8 cellular contexts compared by ENCODE assay signal in genomic region chr13:106561551-106562170, GRCh38. TPM values are rescaled to one million over a fixed set of nuclear protein-coding genes. Genes with fewer than 3 reads are reported as not detected.
DNase-seq lines count a peak whose midpoint lies in the region; ATAC-seq, FAIRE-seq and TF ChIP-seq lines count a peak whose summit lies in the region.

No MANE protein-coding gene starts in this region.

- no peak overlapping the region for H2AFZ ChIP-seq in HepG2 (ENCODE audit: low read length)

- H3K4me1 Mint-ChIP-seq in activated CD4-positive, alpha-beta T cell treated with anti-CD3 and anti-CD28 coated beads, Interleukin-2, amount 10 ng/mL, durations not matched to agents 7 days and 5 days: peaks cover 59% of the 10 kb centered on the region
- peaks cover 52% of the 10 kb centered on the region for H3K4me1 Mint-ChIP-seq in activated T-helper 2 cell treated with anti-CD3 and anti-CD28 coated beads, Interferon-gamma antibody, Interleukin-2, Interleukin-4, amounts not matched to agents 10 μg/mL and 5 μg/mL and 100 μg/mL, durations not matched to agents 14 hours and 24 hours and 36 hours (ENCODE audit: low read depth)
- peaks cover 43 to 66% of the 10 kb centered on the region in 2 donors for H3K4me1 Mint-ChIP-seq in stimulated activated naive B cell treated with anti-CD40 and anti-IgM and Interleukin-4, amounts not matched to agents 10 μg/mL and 1 μg/mL and 100 μg/mL, for 72 hours

- CTCF ChIA-PET in activated CD4-positive, alpha-beta T cell treated with anti-CD3 and anti-CD28 coated beads, Interleukin-2, amount 10 ng/mL, durations not matched to agents 7 days and 5 days (lab: Charles Lee): interaction anchor here (2.4 kb wide), 1 partner anchor 25 kb away, joined by 9 read pairs; no protein-coding TSS in a partner anchor
- CTCF ChIA-PET in HepG2 (lab: Yijun Ruan, JAX; ENCODE audit: low intra/inter-chr PET ratio, low total read pairs): no interaction called here

- H3K9ac ChIP-seq in HepG2 (ENCODE audit: insufficient read depth, low read depth, low read length): no peak overlapping the region

- no peaks in the 10 kb centered on the region for H3K9me3 Mint-ChIP-seq in activated CD4-positive, alpha-beta T cell treated with anti-CD3 and anti-CD28 coated beads, Interleukin-2, amount 10 ng/mL, durations not matched to agents 7 days and 5 days
- H3K9me3 Mint-ChIP-seq in activated T-helper 2 cell treated with anti-CD3 and anti-CD28 coated beads, Interferon-gamma antibody, Interleukin-2, Interleukin-4, amounts not matched to agents 10 μg/mL and 5 μg/mL and 100 μg/mL, durations not matched to agents 14 hours and 24 hours and 36 hours: no peaks in the 10 kb centered on the region
- no peaks in the 10 kb centered on the region for H3K9me3 Mint-ChIP-seq in stimulated activated naive B cell treated with anti-CD40 and anti-IgM and Interleukin-4, amounts not matched to agents 10 μg/mL and 1 μg/mL and 100 μg/mL, for 72 hours

- TF ChIP-seq POLR2A in HepG2 (IDR thresholded peaks at IDR 0.05; ENCODE audit: insufficient read depth in 1 of 2, low read depth in 2 of 2, low read length in 2 of 2): no peak

- POLR2A ChIA-PET in activated CD4-positive, alpha-beta T cell treated with anti-CD3 and anti-CD28 coated beads, Interleukin-2, amount 10 ng/mL, durations not matched to agents 7 days and 5 days (lab: Charles Lee): no interaction called here
- POLR2A ChIA-PET in HepG2 (lab: Yijun Ruan, JAX): no interaction called here

- no peak for FAIRE-seq in HepG2 (lab: Jason Lieb, UNC)

- TF ChIP-seq EP300 in HepG2 (IDR thresholded peaks at IDR 0.05; ENCODE audit: low read depth in 2 of 2, low read length in 2 of 2): no peak
- TF ChIP-seq EP300 in HepG2 (CRISPR knock-in tag; IDR thresholded peaks at IDR 0.05; ENCODE audit: borderline replicate concordance): no peak

- H3K36me3 ChIP-seq in HepG2 (replicated peaks in 1 of 2; ENCODE audit: control insufficient read depth in 1 of 2, insufficient read depth in 2 of 2, low read length in 2 of 2): peaks cover 10 to 23% of the 10 kb centered on the region in 2 experiments
- H3K36me3 ChIP-seq in SJCRH30: peaks cover 49% of the 10 kb centered on the region

- no peak for TF ChIP-seq CTCF in HepG2 (CRISPR knock-in tag; IDR thresholded peaks at IDR 0.05)

- no peak for TF ChIP-seq RAD21 in HepG2 (CRISPR knock-in tag; IDR thresholded peaks at IDR 0.05)

- H3K27ac Mint-ChIP-seq in activated CD4-positive, alpha-beta T cell treated with anti-CD3 and anti-CD28 coated beads, Interleukin-2, amount 10 ng/mL, durations not matched to agents 7 days and 5 days: no peak overlapping the region
- peak overlapping the region; percentile 72 for H3K27ac Mint-ChIP-seq in activated T-helper 2 cell treated with anti-CD3 and anti-CD28 coated beads, Interferon-gamma antibody, Interleukin-2, Interleukin-4, amounts not matched to agents 10 μg/mL and 5 μg/mL and 100 μg/mL, durations not matched to agents 14 hours and 24 hours and 36 hours
- peak overlapping the region; percentile 65 for H3K27ac Mint-ChIP-seq in stimulated activated naive B cell treated with anti-CD40 and anti-IgM and Interleukin-4, amounts not matched to agents 10 μg/mL and 1 μg/mL and 100 μg/mL, for 72 hours

- no peaks in the 10 kb centered on the region for H3K27me3 Mint-ChIP-seq in activated CD4-positive, alpha-beta T cell treated with anti-CD3 and anti-CD28 coated beads, Interleukin-2, amount 10 ng/mL, durations not matched to agents 7 days and 5 days
- no peaks in the 10 kb centered on the region for H3K27me3 Mint-ChIP-seq in activated T-helper 2 cell treated with anti-CD3 and anti-CD28 coated beads, Interferon-gamma antibody, Interleukin-2, Interleukin-4, amounts not matched to agents 10 μg/mL and 5 μg/mL and 100 μg/mL, durations not matched to agents 14 hours and 24 hours and 36 hours (ENCODE audit: low read depth)
- no peaks in the 10 kb centered on the region for H3K27me3 Mint-ChIP-seq in stimulated activated naive B cell treated with anti-CD40 and anti-IgM and Interleukin-4, amounts not matched to agents 10 μg/mL and 1 μg/mL and 100 μg/mL, for 72 hours

- peak; percentile 81 for ATAC-seq in HG03354 (IDR thresholded peaks at IDR 0.05; ENCODE audit: poor library complexity, severe bottlenecking, unreplicated experiment)
- ATAC-seq in HepG2: peak; percentile 45; the same call in 2 of the 3 replicates
- ATAC-seq in stimulated activated naive B cell treated with anti-CD40 and anti-IgM and Interleukin-4, amounts not matched to agents 10 μg/mL and 1 μg/mL and 100 μg/mL, for 72 hours (replicated peaks): peak; percentile 99

- H3K9me3 ChIP-seq in HepG2 (ENCODE audit: low read length) (no peaks in the 10 kb centered on the region), SJCRH30 (replicated peaks) (no peaks in the 10 kb centered on the region)

- no peak overlapping the region for H3K4me3 ChIP-seq in HepG2 (replicated peaks in 1 of 3; ENCODE audit: insufficient read depth in 1 of 3, low read depth in 2 of 3, low read length in 3 of 3)
- H3K4me3 ChIP-seq in SJCRH30: no peak overlapping the region

- peaks cover 67% of the 10 kb centered on the region for H4K20me1 ChIP-seq in HepG2 (ENCODE audit: insufficient read depth, low read length)

- no TSS peak for BruUV-seq in HepG2 (replicated peaks; lab: Mats Ljungman, UMichigan)

- in situ Hi-C loops in HepG2 (cut with HindIII; ENCODE audit: extremely low pct_ligation_motif_present, low pct_unique_long_range_greater_than_20kb): no loop called here

- intact Hi-C loops in activated T-helper 2 cell treated with anti-CD3 and anti-CD28 coated beads, Interferon-gamma antibody, Interleukin-2, Interleukin-4, amounts not matched to agents 10 μg/mL and 5 μg/mL and 100 μg/mL, durations not matched to agents 14 hours and 24 hours and 36 hours (cut with micrococcal nuclease): loop anchor here (1.0 kb wide), 1 partner anchor 26 kb away; the partner anchor contains the start of gene EFNB2
- intact Hi-C loops in HepG2 (cut with micrococcal nuclease; ENCODE audit: unreplicated experiment): loop anchor here (2.0 to 10.0 kb wide), 2 partner anchors 59 to 113 kb away; no protein-coding TSS in a partner anchor

- peak; percentile 12 for DNase-seq in activated CD4-positive, alpha-beta T cell treated with anti-CD3 and anti-CD28 coated beads for 1 hour
- no peak for DNase-seq in activated CD4-positive, alpha-beta T cell treated with anti-CD3 and anti-CD28 coated beads, Interleukin-2, amount 10 ng/mL, durations not matched to agents 7 days and 5 days
- no peak for DNase-seq in activated T-helper 2 cell treated with anti-CD3 and anti-CD28 coated beads, Interferon-gamma antibody, Interleukin-2, Interleukin-4, amounts not matched to agents 10 μg/mL and 5 μg/mL and 100 μg/mL, durations not matched to agents 14 hours and 24 hours and 36 hours (ENCODE audit: low spot score)
- DNase-seq in HepG2 (ENCODE audit: low spot score) (no peak), D341Med (ENCODE audit: low spot score) (no peak), SJCRH30 (no peak)
- peak; percentile 54 for DNase-seq in stimulated activated naive B cell treated with anti-CD40 and anti-IgM and Interleukin-4, amounts not matched to agents 10 μg/mL and 1 μg/mL and 100 μg/mL, for 72 hours

- H3K27me3 ChIP-seq in HepG2 (ENCODE audit: control insufficient read depth in 1 of 2, insufficient read depth in 2 of 2, low read length in 2 of 2) (no peaks in the 10 kb centered on the region; a peak in 1 of 5 replicates), SJCRH30 (no peaks in the 10 kb centered on the region)

- peaks cover 95% of the 10 kb centered on the region for H3K79me2 ChIP-seq in HepG2 (ENCODE audit: insufficient read depth, low read length)

- H3K36me3 Mint-ChIP-seq in activated CD4-positive, alpha-beta T cell treated with anti-CD3 and anti-CD28 coated beads, Interleukin-2, amount 10 ng/mL, durations not matched to agents 7 days and 5 days (ENCODE audit: low read depth): peaks cover 45% of the 10 kb centered on the region
- peaks cover 49% of the 10 kb centered on the region for H3K36me3 Mint-ChIP-seq in activated T-helper 2 cell treated with anti-CD3 and anti-CD28 coated beads, Interferon-gamma antibody, Interleukin-2, Interleukin-4, amounts not matched to agents 10 μg/mL and 5 μg/mL and 100 μg/mL, durations not matched to agents 14 hours and 24 hours and 36 hours (ENCODE audit: low read depth)
- H3K36me3 Mint-ChIP-seq in stimulated activated naive B cell treated with anti-CD40 and anti-IgM and Interleukin-4, amounts not matched to agents 10 μg/mL and 1 μg/mL and 100 μg/mL, for 72 hours: peaks cover 21 to 41% of the 10 kb centered on the region in 2 donors

- H3K4me3 Mint-ChIP-seq in activated CD4-positive, alpha-beta T cell treated with anti-CD3 and anti-CD28 coated beads, Interleukin-2, amount 10 ng/mL, durations not matched to agents 7 days and 5 days: no peak overlapping the region
- H3K4me3 Mint-ChIP-seq in activated T-helper 2 cell treated with anti-CD3 and anti-CD28 coated beads, Interferon-gamma antibody, Interleukin-2, Interleukin-4, amounts not matched to agents 10 μg/mL and 5 μg/mL and 100 μg/mL, durations not matched to agents 14 hours and 24 hours and 36 hours (ENCODE audit: low read depth): peak overlapping the region; percentile 10
- peak overlapping the region; percentile 25 to 47 for H3K4me3 Mint-ChIP-seq in stimulated activated naive B cell treated with anti-CD40 and anti-IgM and Interleukin-4, amounts not matched to agents 10 μg/mL and 1 μg/mL and 100 μg/mL, for 72 hours

- no peak overlapping the region for H3K27ac ChIP-seq in HepG2 (ENCODE audit: extremely low read length, insufficient read depth, low read length)
- no peak overlapping the region for H3K27ac ChIP-seq in SJCRH30

- 95% methylated on average over 6 of the region's 6 CpGs for WGBS in HepG2 (ENCODE audit: low lambda C conversion rate)

- peak overlapping the region; percentile 18; the same call in 1 of the 2 replicates for H3K4me2 ChIP-seq in HepG2 (ENCODE audit: low read depth, low read length)

- H3K4me1 ChIP-seq in HepG2 (ENCODE audit: insufficient read depth, low read length): peaks cover 39% of the 10 kb centered on the region
- peaks cover 15% of the 10 kb centered on the region for H3K4me1 ChIP-seq in SJCRH30

RNA-seq across cellular contexts. Expression of gene ARGLU1, which starts 6.3 kb away (rescaled TPM):
- total RNA-seq in activated CD4-positive, alpha-beta T cell treated with anti-CD3 and anti-CD28 coated beads, Interleukin-2, amount 10 ng/mL, durations not matched to agents 7 days and 5 days: 100 to 1,000 TPM; 119 to 132 TPM
- 90.4 and 92.7 TPM in 2 replicates for total RNA-seq in activated T-helper 2 cell treated with anti-CD3 and anti-CD28 coated beads, Interferon-gamma antibody, Interleukin-2, Interleukin-4, amounts not matched to agents 10 μg/mL and 5 μg/mL and 100 μg/mL, durations not matched to agents 14 hours and 24 hours and 36 hours
- total RNA-seq in HepG2 (2016; rRNA removed; fragmentation: Illumina TruSeq; extraction: Trizol): 27.2 and 47.1 TPM in 2 replicates
- total RNA-seq in HepG2 (2016; cell fraction: cytosol; rRNA removed; fragmentation: Illumina TruSeq; extraction: Trizol; ENCODE audit: low read depth): 11.8 and 17.4 TPM in 2 replicates
- 25.5 and 51.3 TPM in 2 replicates for total RNA-seq in HepG2 (2016; cell fraction: insoluble cytoplasmic fraction; rRNA removed; fragmentation: Illumina TruSeq; extraction: Trizol)
- total RNA-seq in HepG2 (2016; cell fraction: membrane; rRNA removed; fragmentation: Illumina TruSeq; extraction: Trizol): 9.4 and 9.9 TPM in 2 replicates
- 100 and 117 TPM in 2 replicates for total RNA-seq in HepG2 (2016; cell fraction: nucleus; rRNA removed; fragmentation: Illumina TruSeq; extraction: Trizol)
- polyA plus RNA-seq in HepG2 (2011; rRNA removed): 70.6 and 81.6 TPM in 2 replicates
- 10.8 and 12.2 TPM in 2 replicates for polyA plus RNA-seq in HepG2 (2011; cell fraction: cytosol; rRNA removed)
- 336 and 397 TPM in 2 replicates for polyA plus RNA-seq in HepG2 (2011; cell fraction: nucleus; rRNA removed)
- polyA plus RNA-seq in HepG2 (2012): 62.3 and 76.1 TPM in 2 replicates
- 1.0 and 1.9 TPM in 2 replicates for polyA plus RNA-seq in HepG2 (2016; cell fraction: cytosol; fragmentation: Illumina TruSeq; extraction: Trizol; ENCODE audit: low read depth)
- 50.3 and 50.9 TPM in 2 replicates for polyA plus RNA-seq in HepG2 (2016; cell fraction: insoluble cytoplasmic fraction; fragmentation: Illumina TruSeq; extraction: Trizol; ENCODE audit: low read depth)
- polyA plus RNA-seq in HepG2 (2016; cell fraction: membrane; fragmentation: Illumina TruSeq; extraction: Trizol; ENCODE audit: low read depth): 3.7 and 3.8 TPM in 2 replicates
- 268 and 280 TPM in 2 replicates for polyA plus RNA-seq in HepG2 (2016; cell fraction: nucleus; fragmentation: Illumina TruSeq; extraction: Trizol; ENCODE audit: insufficient read depth, low read depth)
- 8.6 and 10.0 TPM in 2 replicates for polyA minus RNA-seq in HepG2 (2011; rRNA and poly(A)+ RNA removed; ENCODE audit: low replicate concordance)
- polyA minus RNA-seq in HepG2 (2011; cell fraction: cytosol; rRNA and poly(A)+ RNA removed): 4.7 and 5.7 TPM in 2 replicates
- polyA minus RNA-seq in HepG2 (2011; cell fraction: nucleus; rRNA and poly(A)+ RNA removed): 125 and 143 TPM in 2 replicates
- total RNA-seq in SJCRH30 (2014; rRNA removed; shearing (Covaris generic)): 66.9 and 100 TPM in 2 replicates

RNA-seq across cellular contexts. Expression of gene EFNB2, which starts 26.2 kb away (rescaled TPM):
- total RNA-seq in activated CD4-positive, alpha-beta T cell treated with anti-CD3 and anti-CD28 coated beads, Interleukin-2, amount 10 ng/mL, durations not matched to agents 7 days and 5 days: under 1 TPM; 0.04 to 0.10 TPM
- total RNA-seq in activated T-helper 2 cell treated with anti-CD3 and anti-CD28 coated beads, Interferon-gamma antibody, Interleukin-2, Interleukin-4, amounts not matched to agents 10 μg/mL and 5 μg/mL and 100 μg/mL, durations not matched to agents 14 hours and 24 hours and 36 hours: 0.21 and 0.25 TPM in 2 replicates
- total RNA-seq in HepG2 (2016; rRNA removed; fragmentation: Illumina TruSeq; extraction: Trizol): 0.07 and 0.20 TPM in 2 replicates
- total RNA-seq in HepG2 (2016; cell fraction: cytosol; rRNA removed; fragmentation: Illumina TruSeq; extraction: Trizol; ENCODE audit: low read depth): not detected in 2 replicates
- 0.09 and 0.13 TPM in 2 replicates for total RNA-seq in HepG2 (2016; cell fraction: insoluble cytoplasmic fraction; rRNA removed; fragmentation: Illumina TruSeq; extraction: Trizol)
- 0.06 and 0.14 TPM in 2 replicates for total RNA-seq in HepG2 (2016; cell fraction: membrane; rRNA removed; fragmentation: Illumina TruSeq; extraction: Trizol)
- 0.06 TPM in 1 of 2 replicates, not detected in the other for total RNA-seq in HepG2 (2016; cell fraction: nucleus; rRNA removed; fragmentation: Illumina TruSeq; extraction: Trizol)
- polyA plus RNA-seq in HepG2 (2011; rRNA removed): 0.05 and 0.11 TPM in 2 replicates
- polyA plus RNA-seq in HepG2 (2011; cell fraction: cytosol; rRNA removed): 0.08 and 0.11 TPM in 2 replicates
- 0.05 TPM in 2 replicates for polyA plus RNA-seq in HepG2 (2011; cell fraction: nucleus; rRNA removed)
- polyA plus RNA-seq in HepG2 (2012): 0.05 and 0.16 TPM in 2 replicates
- polyA plus RNA-seq in HepG2 (2016; cell fraction: cytosol; fragmentation: Illumina TruSeq; extraction: Trizol; ENCODE audit: low read depth): 0.02 TPM in 1 of 2 replicates, not detected in the other
- polyA plus RNA-seq in HepG2 (2016; cell fraction: insoluble cytoplasmic fraction; fragmentation: Illumina TruSeq; extraction: Trizol; ENCODE audit: low read depth): 0.08 and 0.23 TPM in 2 replicates
- 0.05 TPM in 1 of 2 replicates, not detected in the other for polyA plus RNA-seq in HepG2 (2016; cell fraction: membrane; fragmentation: Illumina TruSeq; extraction: Trizol; ENCODE audit: low read depth)
- 0.19 and 0.23 TPM in 2 replicates for polyA plus RNA-seq in HepG2 (2016; cell fraction: nucleus; fragmentation: Illumina TruSeq; extraction: Trizol; ENCODE audit: insufficient read depth, low read depth)
- 0.08 and 0.63 TPM in 2 replicates for polyA minus RNA-seq in HepG2 (2011; rRNA and poly(A)+ RNA removed; ENCODE audit: low replicate concordance)
- polyA minus RNA-seq in HepG2 (2011; cell fraction: cytosol; rRNA and poly(A)+ RNA removed): 0.18 TPM in 1 of 2 replicates, not detected in the other
- 0.13 TPM in 1 of 2 replicates, not detected in the other for polyA minus RNA-seq in HepG2 (2011; cell fraction: nucleus; rRNA and poly(A)+ RNA removed)
- total RNA-seq in SJCRH30 (2014; rRNA removed; shearing (Covaris generic)): 18.0 and 19.0 TPM in 2 replicates

Comparison
In these comparisons a context has a peak if more than half of its experiments do, and no peak if none do; other contexts are left out.
1. DNase-seq: peak in activated CD4-positive, alpha-beta T cell treated with anti-CD3 and anti-CD28 coated beads for 1 hour (single experiment) and stimulated activated naive B cell treated with anti-CD40 and anti-IgM and Interleukin-4, amounts not matched to agents 10 μg/mL and 1 μg/mL and 100 μg/mL, for 72 hours (single experiment); none in activated CD4-positive, alpha-beta T cell treated with anti-CD3 and anti-CD28 coated beads, Interleukin-2, amount 10 ng/mL, durations not matched to agents 7 days and 5 days (single experiment), activated T-helper 2 cell treated with anti-CD3 and anti-CD28 coated beads, Interferon-gamma antibody, Interleukin-2, Interleukin-4, amounts not matched to agents 10 μg/mL and 5 μg/mL and 100 μg/mL, durations not matched to agents 14 hours and 24 hours and 36 hours (single experiment), HepG2 (single experiment), D341Med (single experiment) and SJCRH30 (0 of 2).
2. ATAC-seq: peak in every context shown above with its lines; median percentile 99 in stimulated activated naive B cell treated with anti-CD40 and anti-IgM and Interleukin-4, amounts not matched to agents 10 μg/mL and 1 μg/mL and 100 μg/mL, for 72 hours; 81 in HG03354; 45 in HepG2.
3. RNA of gene EFNB2, which starts 26.2 kb away (total RNA-seq): 18.0 to 19.0 TPM in SJCRH30; 0.21 to 0.25 TPM in activated T-helper 2 cell treated with anti-CD3 and anti-CD28 coated beads, Interferon-gamma antibody, Interleukin-2, Interleukin-4, amounts not matched to agents 10 μg/mL and 5 μg/mL and 100 μg/mL, durations not matched to agents 14 hours and 24 hours and 36 hours, 0.06 to 0.20 TPM in HepG2 and 0.04 to 0.10 TPM in activated CD4-positive, alpha-beta T cell treated with anti-CD3 and anti-CD28 coated beads, Interleukin-2, amount 10 ng/mL, durations not matched to agents 7 days and 5 days; every median in the first group is over 10 times any median in the second.